In the genomic region with DNA sequence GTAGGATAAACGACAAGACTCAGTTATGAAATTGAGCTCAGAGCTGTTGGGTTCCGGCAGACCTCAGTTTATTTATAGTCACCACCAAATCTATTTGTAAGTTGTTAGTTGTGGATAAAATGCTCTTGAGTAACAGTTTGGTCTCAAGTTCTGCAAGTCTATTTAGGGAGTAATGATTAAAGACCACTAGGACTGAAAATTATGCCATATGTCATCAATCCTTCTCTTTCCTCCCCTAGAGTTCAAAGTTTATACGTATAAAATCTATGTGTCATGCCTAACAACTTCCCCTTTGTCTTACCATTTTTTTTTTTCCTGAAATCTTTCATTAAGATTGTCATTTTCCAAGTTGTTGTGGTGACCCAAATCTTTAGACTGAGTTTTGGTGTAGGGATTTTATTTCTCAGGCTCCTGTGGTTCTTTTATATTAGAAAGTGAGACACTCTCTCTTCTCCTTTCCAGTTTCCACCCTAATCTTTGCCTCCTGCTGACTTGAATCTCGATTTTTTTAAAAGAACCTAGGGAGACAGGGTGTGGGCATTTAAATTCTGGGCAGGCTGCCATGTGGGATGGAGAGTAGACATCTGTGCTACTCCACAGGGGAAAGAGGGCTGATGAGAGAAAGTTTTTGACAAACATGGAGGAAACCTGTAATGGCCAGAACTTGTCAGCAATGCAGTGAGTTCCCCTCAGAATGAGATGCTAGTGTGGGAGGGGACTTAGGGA, we compare ENCODE assay signal across 13 cellular contexts. TPM values are rescaled to one million over a fixed set of nuclear protein-coding genes. Genes with fewer than 3 reads are reported as not detected.
DNase-seq lines count a peak whose midpoint lies in the region; ATAC-seq, FAIRE-seq and TF ChIP-seq lines count a peak whose summit lies in the region.
"Had no signal": no experiment of that assay in that cellular context is flagged by ENCODE, and none has a peak within 500 bp of the region (broad histone marks: within the 10 kb centered on the region; RNA-seq: fewer than 3 reads in every experiment).

No MANE protein-coding gene starts in this region.

- no peaks in the 10 kb centered on the region for H3K36me3 Mint-ChIP-seq in activated CD4-positive, alpha-beta T cell treated with anti-CD3 and anti-CD28 coated beads for 36 hours (ENCODE audit: low read depth)
- H3K36me3 Mint-ChIP-seq: naive thymus-derived CD8-positive, alpha-beta T cell had no signal

- H3K9me3 ChIP-seq in left ventricle myocardium inferior (replicated peaks): no peaks in the 10 kb centered on the region
- no peaks in the 10 kb centered on the region for H3K9me3 ChIP-seq in pancreas

- WGBS in pancreas, 2 donors: 50 to 55% methylated on average over 4 of the region's 4 CpGs

- H3K9me3 Mint-ChIP-seq in activated CD4-positive, alpha-beta T cell treated with anti-CD3 and anti-CD28 coated beads for 36 hours (ENCODE audit: low read depth): no peaks in the 10 kb centered on the region
- H3K9me3 Mint-ChIP-seq: central memory CD8-positive, alpha-beta T cell; naive thymus-derived CD8-positive, alpha-beta T cell had no signal

- H3K27me3 ChIP-seq in left ventricle myocardium inferior (ENCODE audit: low read depth) (no peaks in the 10 kb centered on the region), pancreas (no peaks in the 10 kb centered on the region)

- H3K27ac ChIP-seq in RWPE1 (no peak overlapping the region), left ventricle myocardium inferior (replicated peaks) (peak overlapping the region; percentile 6), pancreas (no peak overlapping the region)

- H3K4me3 Mint-ChIP-seq in activated CD4-positive, alpha-beta T cell treated with anti-CD3 and anti-CD28 coated beads for 36 hours: no peak overlapping the region
- H3K4me3 Mint-ChIP-seq: central memory CD8-positive, alpha-beta T cell; naive thymus-derived CD8-positive, alpha-beta T cell had no signal

- intact Hi-C loops in left ventricle myocardium inferior (cut with micrococcal nuclease) (no loop called here), pancreas (cut with DNase I) (no loop called here)
- intact Hi-C loops in activated CD4-positive, alpha-beta T cell treated with anti-CD3 and anti-CD28 coated beads for 36 hours (cut with DNase I, micrococcal nuclease): no loop called here

- no peak for ATAC-seq in activated CD4-positive, alpha-beta T cell treated with anti-CD3 and anti-CD28 coated beads for 36 hours
- ATAC-seq in HG03108 (IDR thresholded peaks at IDR 0.05; ENCODE audit: unreplicated experiment): no peak
- no peak for ATAC-seq in pancreas
- ATAC-seq: naive thymus-derived CD8-positive, alpha-beta T cell had no signal

- H3K4me1 ChIP-seq in left ventricle myocardium inferior (peaks cover 17% of the 10 kb centered on the region), pancreas (peaks cover 0 to 3% (median 0%) of the 10 kb centered on the region in 3 donors)

- DNase-seq in ELR (ENCODE audit: low read depth): peak; percentile 13
- peak; percentile 99 for DNase-seq in MV-4-11 (lab: John Stamatoyannopoulos, UW)
- DNase-seq in RWPE1 (ENCODE audit: low spot score): peak; percentile 14
- DNase-seq in left ventricle myocardium inferior: no peak
- no peak for DNase-seq in activated CD4-positive, alpha-beta T cell treated with anti-CD3 and anti-CD28 coated beads for 36 hours
- DNase-seq in pancreas: no peak
- DNase-seq in activated CD8-positive, alpha-beta memory T cell treated with anti-CD3 and anti-CD28 coated beads, Interleukin-2, amount 50 U/mL, for 4 hours: no peak
- DNase-seq: activated CD8-positive, alpha-beta memory T cell treated with anti-CD3 and anti-CD28 coated beads, Interleukin-2, amount 50 U/mL, for 48 hours; GDM1; KG1; naive thymus-derived CD8-positive, alpha-beta T cell had no signal

- no peak for FAIRE-seq in pancreas (lab: Jason Lieb, UNC)

- H3K27ac Mint-ChIP-seq in activated CD4-positive, alpha-beta T cell treated with anti-CD3 and anti-CD28 coated beads for 36 hours: no peak overlapping the region

- POLR2A ChIA-PET in RWPE1 (lab: Yijun Ruan, JAX; ENCODE audit: low non-redundant PET): no interaction called here
- POLR2A ChIA-PET in activated CD4-positive, alpha-beta T cell treated with anti-CD3 and anti-CD28 coated beads for 36 hours (lab: Charles Lee): no interaction called here

- H3K4me1 Mint-ChIP-seq in activated CD4-positive, alpha-beta T cell treated with anti-CD3 and anti-CD28 coated beads for 36 hours: peaks cover 27% of the 10 kb centered on the region

- H3K4me3 ChIP-seq in left ventricle myocardium inferior (no peak overlapping the region), pancreas (no peak overlapping the region)

- peaks cover 7% of the 10 kb centered on the region for H3K27me3 Mint-ChIP-seq in activated CD4-positive, alpha-beta T cell treated with anti-CD3 and anti-CD28 coated beads for 36 hours

- CTCF ChIA-PET in RWPE1 (lab: Yijun Ruan, JAX): no interaction called here
- CTCF ChIA-PET in activated CD4-positive, alpha-beta T cell treated with anti-CD3 and anti-CD28 coated beads for 36 hours (lab: Charles Lee): interaction anchor here (0.6 to 0.8 kb wide), 2 partner anchors 12 to 30 kb away, joined by 3 to 6 read pairs; no protein-coding TSS in a partner anchor

- no peaks in the 10 kb centered on the region for H3K36me3 ChIP-seq in left ventricle myocardium inferior
- no peaks in the 10 kb centered on the region for H3K36me3 ChIP-seq in pancreas

- TF ChIP-seq CTCF in RWPE1 (conservative IDR thresholded peaks at IDR 0.05; ENCODE audit: low read depth) (no peak), left ventricle myocardium inferior (IDR thresholded peaks at IDR 0.05; ENCODE audit: borderline replicate concordance) (no peak), pancreas (IDR thresholded peaks at IDR 0.05) (no peak)

RNA-seq across cellular contexts. Expression of a gene that starts 51.0 kb away (rescaled TPM):
- total RNA-seq in left ventricle myocardium inferior (3.5 TPM), pancreas (10 to 100 TPM in 2 of 6 donors, 1 to 10 TPM in 4; 2.5 to 13.9 (median 6.1) TPM)
- under 1 TPM; 0.07 to 0.09 TPM for total RNA-seq in activated CD4-positive, alpha-beta T cell treated with anti-CD3 and anti-CD28 coated beads for 36 hours
- polyA plus RNA-seq in pancreas: 1 to 10 TPM; 2.1 to 2.2 TPM
- total RNA-seq: naive thymus-derived CD8-positive, alpha-beta T cell had no signal
- polyA plus RNA-seq: naive thymus-derived CD8-positive, alpha-beta T cell had no signal

Comparison
In these comparisons a context has a peak if more than half of its experiments do, and no peak if none do; other contexts are left out.
1. DNase-seq: peak in ELR (single experiment), MV-4-11 (single experiment) and RWPE1 (single experiment); none in left ventricle myocardium inferior (single experiment), activated CD4-positive, alpha-beta T cell treated with anti-CD3 and anti-CD28 coated beads for 36 hours (single experiment), pancreas (0 of 6) and activated CD8-positive, alpha-beta memory T cell treated with anti-CD3 and anti-CD28 coated beads, Interleukin-2, amount 50 U/mL, for 4 hours (single experiment).